ENCODE assay signal across 16 cellular contexts in the genomic region with DNA sequence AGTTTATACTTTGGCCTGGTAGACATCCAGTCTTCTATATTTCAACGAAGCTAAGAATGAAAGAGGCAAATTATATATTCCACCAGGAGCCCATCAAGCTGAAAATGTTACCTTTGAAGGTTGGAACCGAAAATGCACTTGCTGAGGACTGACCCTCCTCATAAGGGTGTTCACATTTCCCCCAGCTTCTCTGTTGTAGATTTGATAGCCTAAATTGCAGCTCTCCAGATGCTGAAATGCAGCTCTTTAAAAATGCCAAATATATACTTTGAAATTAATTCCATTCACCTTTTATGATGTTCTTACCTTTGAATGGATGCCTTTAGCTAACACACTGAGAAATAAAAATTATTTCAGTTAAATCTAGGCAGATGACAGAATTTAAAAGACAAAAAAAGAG. TPM values are rescaled to one million over a fixed set of nuclear protein-coding genes. Genes with fewer than 3 reads are reported as not detected.
DNase-seq lines count a peak whose midpoint lies in the region; ATAC-seq and TF ChIP-seq lines count a peak whose summit lies in the region.
"Had no signal": no experiment of that assay in that cellular context is flagged by ENCODE, and none has a peak within 500 bp of the region (broad histone marks: within the 10 kb centered on the region; RNA-seq: fewer than 3 reads in every experiment).

No MANE protein-coding gene starts in this region.

- H3K9me3 Mint-ChIP-seq in GM23338 (no peaks in the 10 kb centered on the region), endodermal cell (no peaks in the 10 kb centered on the region), neural crest cell (no peaks in the 10 kb centered on the region)
- H3K9me3 Mint-ChIP-seq: activated T-helper 1 cell treated with anti-CD3 and anti-CD28 coated beads, Interleukin-12 subunit alpha, Interleukin-12 subunit beta, Interleukin-2, Interleukin-4 antibody, amounts not matched to agents 30 ng/mL and 10 ng/mL and 1 ng/mL, durations not matched to agents 14 hours and 24 hours and 36 hours; dendritic cell treated with granulocyte-macrophage colony-stimulating factor and Interleukin-4, amounts not matched to agents 40 ng/mL and 50 ng/mL, for 4 days had no signal

- ATAC-seq in GM23338 (no peak), GM18870 (IDR thresholded peaks at IDR 0.05; ENCODE audit: unreplicated experiment) (no peak)
- ATAC-seq: natural killer cell had no signal

- H3K36me3 ChIP-seq in GM23338 (ENCODE audit: insufficient read depth) (no peaks in the 10 kb centered on the region), endodermal cell (ENCODE audit: control insufficient read depth, insufficient read depth, low read length) (no peaks in the 10 kb centered on the region), Peyer's patch (no peaks in the 10 kb centered on the region)

- no peaks in the 10 kb centered on the region for H3F3A ChIP-seq in GM23338 (replicated peaks; ENCODE audit: low read depth)

- WGBS in endodermal cell (ENCODE audit: insufficient coverage in 1 of 2, insufficient read length in 1 of 2), 2 experiments, result 75 to 80% methylated on average over 2 of the region's 2 CpGs

- H3K27ac Mint-ChIP-seq in GM23338 (no peak overlapping the region), endodermal cell (no peak overlapping the region), neural crest cell (ENCODE audit: unreplicated experiment) (no peak overlapping the region)
- H3K27ac Mint-ChIP-seq: activated T-helper 1 cell treated with anti-CD3 and anti-CD28 coated beads, Interleukin-12 subunit alpha, Interleukin-12 subunit beta, Interleukin-2, Interleukin-4 antibody, amounts not matched to agents 30 ng/mL and 10 ng/mL and 1 ng/mL, durations not matched to agents 14 hours and 24 hours and 36 hours; dendritic cell treated with granulocyte-macrophage colony-stimulating factor and Interleukin-4, amounts not matched to agents 40 ng/mL and 50 ng/mL, for 4 days; natural killer cell; stimulated activated naive CD8-positive, alpha-beta T cell treated with anti-CD3 and anti-CD28 coated beads, Interleukin-15, Interleukin-2, amounts not matched to agents 100 ng/mL and 50 ng/mL, for 24 hours had no signal

- DNase-seq in GM23338 (ENCODE audit: low spot score), result no peak
- peak; percentile 47 for DNase-seq in NCI-H2227 (lab: John Stamatoyannopoulos, UW; ENCODE audit: unreplicated experiment)
- DNase-seq in endodermal cell, result no peak
- no peak for DNase-seq in neural crest cell (ENCODE audit: low read depth, low spot score)
- DNase-seq in MV-4-11 (lab: John Stamatoyannopoulos, UW), result no peak
- DNase-seq in glomerular visceral epithelial cell (ENCODE audit: extremely low spot score), result no peak
- DNase-seq in Peyer's patch, result no peak
- DNase-seq: activated naive CD4-positive, alpha-beta T cell treated with anti-CD3 and anti-CD28 coated beads, Interleukin-2, amount 50 U/mL, for 16 hours; natural killer cell; NCI-H1694 treated with DMSO at 0.1 percent for 48 hours; NCI-H2171; T-helper 9 cell had no signal

- no peaks in the 10 kb centered on the region for H3K9me2 ChIP-seq in GM23338 (ENCODE audit: insufficient read depth)

- TF ChIP-seq CTCF in GM23338 (conservative IDR thresholded peaks at IDR 0.05; ENCODE audit: low read depth in 2 of 2) (no peak), endodermal cell (conservative IDR thresholded peaks at IDR 0.05) (no peak), neural crest cell (conservative IDR thresholded peaks at IDR 0.05) (no peak), Peyer's patch (IDR thresholded peaks at IDR 0.05) (no peak)

- no peaks in the 10 kb centered on the region for H4K20me1 ChIP-seq in GM23338 (replicated peaks; ENCODE audit: insufficient read depth)

- H3K36me3 Mint-ChIP-seq in GM23338 (ENCODE audit: low read depth) (no peaks in the 10 kb centered on the region), endodermal cell (ENCODE audit: low read depth) (no peaks in the 10 kb centered on the region), neural crest cell (ENCODE audit: low read depth) (no peaks in the 10 kb centered on the region)

- H3K4me1 ChIP-seq in GM23338 (ENCODE audit: insufficient read depth) (peaks cover 27% of the 10 kb centered on the region), endodermal cell (ENCODE audit: control insufficient read depth, insufficient read depth, low read length) (peaks cover 6% of the 10 kb centered on the region), Peyer's patch (no peaks in the 10 kb centered on the region)

- no peak for TF ChIP-seq POLR2A in Peyer's patch (IDR thresholded peaks at IDR 0.05)

- H2AFZ ChIP-seq in GM23338, result no peak overlapping the region

- H3K9me3 ChIP-seq in endodermal cell (ENCODE audit: control insufficient read depth, low read length), result no peaks in the 10 kb centered on the region
- H3K9me3 ChIP-seq in Peyer's patch, result no peaks in the 10 kb centered on the region

- H3K4me3 ChIP-seq in GM23338, result peak overlapping the region; percentile 80
- peak overlapping the region; percentile 96 for H3K4me3 ChIP-seq in endodermal cell (ENCODE audit: low read length)
- H3K4me3 ChIP-seq in Peyer's patch, result no peak overlapping the region

- H3K4me1 Mint-ChIP-seq in GM23338 (peaks cover 30% of the 10 kb centered on the region), endodermal cell (peaks cover 18% of the 10 kb centered on the region), neural crest cell (peaks cover 31% of the 10 kb centered on the region)
- H3K4me1 Mint-ChIP-seq: natural killer cell had no signal

- no peaks in the 10 kb centered on the region for H3K27me3 ChIP-seq in GM23338 (ENCODE audit: insufficient read depth)
- peaks cover 8% of the 10 kb centered on the region for H3K27me3 ChIP-seq in endodermal cell (ENCODE audit: control insufficient read depth, insufficient read depth, low read length, poor library complexity, severe bottlenecking)
- H3K27me3 ChIP-seq in Peyer's patch, result no peaks in the 10 kb centered on the region

- H3K4me3 Mint-ChIP-seq in GM23338 (peak overlapping the region; percentile 91), endodermal cell (peak overlapping the region; percentile 84), neural crest cell (peak overlapping the region; percentile 87)
- H3K4me3 Mint-ChIP-seq: activated T-helper 1 cell treated with anti-CD3 and anti-CD28 coated beads, Interleukin-12 subunit alpha, Interleukin-12 subunit beta, Interleukin-2, Interleukin-4 antibody, amounts not matched to agents 30 ng/mL and 10 ng/mL and 1 ng/mL, durations not matched to agents 14 hours and 24 hours and 36 hours; dendritic cell treated with granulocyte-macrophage colony-stimulating factor and Interleukin-4, amounts not matched to agents 40 ng/mL and 50 ng/mL, for 4 days; natural killer cell; stimulated activated naive CD8-positive, alpha-beta T cell treated with anti-CD3 and anti-CD28 coated beads, Interleukin-15, Interleukin-2, amounts not matched to agents 100 ng/mL and 50 ng/mL, for 24 hours had no signal

- peaks cover 29% of the 10 kb centered on the region for H3K79me2 ChIP-seq in GM23338 (replicated peaks; ENCODE audit: insufficient read depth)

- peak overlapping the region; percentile 88 for H3K4me2 ChIP-seq in GM23338

- H3K27ac ChIP-seq in GM23338 (ENCODE audit: low read depth), result peak overlapping the region; percentile 86; the same call in 1 of the 2 replicates
- H3K27ac ChIP-seq in endodermal cell (ENCODE audit: low read depth, low read length), result peak overlapping the region; percentile 98
- H3K27ac ChIP-seq in Peyer's patch, result no peak overlapping the region

- H3K9ac ChIP-seq in endodermal cell (ENCODE audit: extremely low read depth, low read length, poor library complexity, severe bottlenecking), result no peak overlapping the region

- peaks cover 5% of the 10 kb centered on the region for H3K27me3 Mint-ChIP-seq in GM23338 (ENCODE audit: insufficient read depth, low read depth, poor library complexity)
- peaks cover 7% of the 10 kb centered on the region for H3K27me3 Mint-ChIP-seq in endodermal cell (ENCODE audit: insufficient read depth)
- H3K27me3 Mint-ChIP-seq in neural crest cell (ENCODE audit: low read depth), result no peaks in the 10 kb centered on the region

TF ChIP-seq in GM23338, 12 proteins besides CTCF, POLR2A, EP300 and RAD21 (continues in another document):
- TF ChIP-seq ZNF331 (CRISPR knock-in tag; IDR thresholded peaks at IDR 0.05; ENCODE audit: low read depth), result no peak

RNA-seq across cellular contexts. Expression of a gene that starts 1.8 kb away (rescaled TPM):
- total RNA-seq in GM23338 (2014; rRNA removed; shearing (Covaris generic)), result 13.2 and 17.2 TPM in 2 replicates
- 12.1 and 23.6 TPM in 2 replicates for polyA plus RNA-seq in GM23338 (2016; fragmentation: Nextera tagmentation; extraction: Ambion mirVana)
- total RNA-seq in endodermal cell (10 to 100 TPM; 18.6 to 20.5 TPM), neural crest cell (57.3 and 58.1 TPM in 2 replicates), Peyer's patch (1 to 10 TPM in 2 of 4 donors, under 1 TPM in 2; 0.53 to 8.3 (median 0.95) TPM)
- 28.1 TPM for polyA plus RNA-seq in endodermal cell (2013, experiment 1 of 2)
- polyA plus RNA-seq in endodermal cell (2013, experiment 2 of 2), result 27.9 TPM
- total RNA-seq: activated T-helper 1 cell treated with anti-CD3 and anti-CD28 coated beads, Interleukin-12 subunit alpha, Interleukin-12 subunit beta, Interleukin-2, Interleukin-4 antibody, amounts not matched to agents 30 ng/mL and 10 ng/mL and 1 ng/mL, durations not matched to agents 14 hours and 24 hours and 36 hours; natural killer cell had no signal

Comparison
In these comparisons a context has a peak if more than half of its experiments do, and no peak if none do; other contexts are left out.
1. H3K27ac ChIP-seq: peak in GM23338 (single experiment) and endodermal cell (single experiment); none in Peyer's patch (0 of 4).
2. H3K4me3 ChIP-seq: peak in GM23338 (single experiment) and endodermal cell (single experiment); none in Peyer's patch (0 of 4).
3. Peak in every context shown above with its lines, with median percentiles within 50 percentile points of each other: H3K4me3 Mint-ChIP-seq.